Comparison of ENCODE assay signal across 21 cellular contexts in genomic region chr4:91826186-91826585, GRCh38.
DNase-seq lines count a peak whose midpoint lies in the region; ATAC-seq, FAIRE-seq and TF ChIP-seq lines count a peak whose summit lies in the region.
"Had no signal": no experiment of that assay in that cellular context is flagged by ENCODE, and none has a peak within 500 bp of the region (broad histone marks: within the 10 kb centered on the region; RNA-seq: fewer than 3 reads in every experiment).

No MANE protein-coding gene starts in this region.

- CTCF ChIA-PET in PC-3 (lab: Charles Lee), result no interaction called here

- H3K27ac ChIP-seq in PC-3 (ENCODE audit: low read length), result peak overlapping the region; percentile 86
- no peak overlapping the region for H3K27ac ChIP-seq in upper lobe of right lung
- H3K27ac ChIP-seq: ascending aorta, right lobe of liver had no signal

- no peaks in the 10 kb centered on the region for H4K20me1 ChIP-seq in PC-3 (ENCODE audit: low read length)

- no peaks in the 10 kb centered on the region for H3K79me2 ChIP-seq in PC-3 (ENCODE audit: low read length)

- H3K27me3 ChIP-seq in PC-3 (ENCODE audit: low read length), result no peaks in the 10 kb centered on the region
- H3K27me3 ChIP-seq in bronchial epithelial cell (ENCODE audit: control insufficient read depth, insufficient read depth, low read length), result no peaks in the 10 kb centered on the region
- no peaks in the 10 kb centered on the region for H3K27me3 ChIP-seq in upper lobe of right lung
- H3K27me3 ChIP-seq in BE2C, result no peaks in the 10 kb centered on the region
- H3K27me3 ChIP-seq: ascending aorta, right lobe of liver had no signal

- POLR2A ChIA-PET in PC-3 (lab: Charles Lee; ENCODE audit: unreplicated experiment), result no interaction called here

- H3K4me1 ChIP-seq in PC-3 (ENCODE audit: insufficient read depth, low read length) (peaks cover 22% of the 10 kb centered on the region), upper lobe of right lung (no peaks in the 10 kb centered on the region), BE2C (no peaks in the 10 kb centered on the region)
- H3K4me1 ChIP-seq: ascending aorta, right lobe of liver had no signal

- H3K9ac ChIP-seq in PC-3 (ENCODE audit: low read length), result peak overlapping the region; percentile 33; the same call in 1 of the 2 replicates

- ATAC-seq in PC-3, result peak; percentile 99
- no peak for ATAC-seq in HG02798 (IDR thresholded peaks at IDR 0.05; ENCODE audit: poor library complexity, unreplicated experiment)
- ATAC-seq in upper lobe of right lung, result no peak
- ATAC-seq: Panc1, right lobe of liver had no signal

- no peaks in the 10 kb centered on the region for H3K9me3 ChIP-seq in PC-3 (ENCODE audit: low read length)
- no peaks in the 10 kb centered on the region for H3K9me3 ChIP-seq in upper lobe of right lung
- no peaks in the 10 kb centered on the region for H3K9me3 ChIP-seq in BE2C
- H3K9me3 ChIP-seq: right lobe of liver had no signal

- no peaks in the 10 kb centered on the region for H3K9me2 ChIP-seq in PC-3 (replicated peaks; ENCODE audit: low read length)

- intact Hi-C loops in PC-3 (cut with micrococcal nuclease) (loop anchor here (2.0 kb wide), 1 partner anchor 275 kb away; no protein-coding TSS in a partner anchor), upper lobe of right lung (cut with DNase I) (no loop called here)

- FAIRE-seq in bronchial epithelial cell (lab: Jason Lieb, UNC), result no peak
- FAIRE-seq: TTC549 had no signal

- H2AFZ ChIP-seq in PC-3 (ENCODE audit: low read length), result peak overlapping the region; percentile 21; the same call in 1 of the 2 replicates

- BruUV-seq in PC-3 (replicated peaks; lab: Mats Ljungman, UMichigan), result no TSS peak

- TF ChIP-seq CTCF in PC-3 (conservative IDR thresholded peaks at IDR 0.05; ENCODE audit: low read depth, low read length), result no peak
- TF ChIP-seq CTCF in bronchial epithelial cell (IDR thresholded peaks at IDR 0.05; ENCODE audit: insufficient read depth, low read length, severe bottlenecking), result no peak
- no peak for TF ChIP-seq CTCF in upper lobe of right lung (IDR thresholded peaks at IDR 0.05)
- TF ChIP-seq CTCF in BE2C (IDR thresholded peaks at IDR 0.05; ENCODE audit: low read depth, low read length), result no peak

- DNase-seq in H4 (ENCODE audit: low spot score) (peak; percentile 17), PC-3 (peak; percentile 92), bronchial epithelial cell (ENCODE audit: low read depth) (peak; percentile 87), kidney glomerular epithelial cell (lab: John Stamatoyannopoulos, UW) (peak; percentile 7), upper lobe of right lung (no peak), BE2C (no peak)
- DNase-seq in stimulated activated CD4-positive, alpha-beta T cell treated with anti-CD3 and anti-CD28 coated beads, Interleukin-4, amount 100 ng/mL, for 4 hours, result no peak
- DNase-seq: activated CD4-positive, alpha-beta T cell treated with anti-CD3 and anti-CD28 coated beads, Interleukin-2, amount 10 ng/mL, durations not matched to agents 24 days and 14 days; activated CD8-positive, alpha-beta memory T cell treated with anti-CD3 and anti-CD28 coated beads, Interleukin-2, amount 50 U/mL, for 48 hours; activated gamma-delta T cell treated with Interleukin-2 at 50 U/mL for 16 hours; CD4-positive, alpha-beta T cell; dermis blood vessel endothelial cell; naive B cell; NCI-H1436; NCI-H2171 treated with DMSO at 0.1 percent for 48 hours; right lobe of liver had no signal

- H3K36me3 ChIP-seq in PC-3 (ENCODE audit: low read depth, low read length) (peaks cover 7% of the 10 kb centered on the region; the same call in 1 of the 2 replicates), bronchial epithelial cell (ENCODE audit: control insufficient read depth, insufficient read depth, low read length) (no peaks in the 10 kb centered on the region), upper lobe of right lung (no peaks in the 10 kb centered on the region), BE2C (no peaks in the 10 kb centered on the region)
- H3K36me3 ChIP-seq: ascending aorta, right lobe of liver had no signal

- peak overlapping the region; percentile 75 for H3K4me2 ChIP-seq in PC-3 (ENCODE audit: low read length)

- H3K4me3 ChIP-seq in PC-3 (ENCODE audit: low read length) (peak overlapping the region; percentile 43), bronchial epithelial cell (ENCODE audit: low read depth, low read length) (no peak overlapping the region), upper lobe of right lung (no peak overlapping the region), BE2C (ENCODE audit: low read depth, low read length) (no peak overlapping the region)
- H3K4me3 ChIP-seq: ascending aorta, lung, right lobe of liver had no signal

- H3F3A ChIP-seq in PC-3 (ENCODE audit: low read length, unreplicated experiment), result peaks cover 4% of the 10 kb centered on the region

Comparison
In these comparisons a context has a peak if more than half of its experiments do, and no peak if none do; other contexts are left out.
1. DNase-seq: peak in H4 (single experiment), PC-3 (single experiment), bronchial epithelial cell (single experiment) and kidney glomerular epithelial cell (single experiment); none in upper lobe of right lung (single experiment), stimulated activated CD4-positive, alpha-beta T cell treated with anti-CD3 and anti-CD28 coated beads, Interleukin-4, amount 100 ng/mL, for 4 hours (0 of 2) and BE2C (single experiment).